ENCODE assay signal across 9 cellular contexts in the genomic region with DNA sequence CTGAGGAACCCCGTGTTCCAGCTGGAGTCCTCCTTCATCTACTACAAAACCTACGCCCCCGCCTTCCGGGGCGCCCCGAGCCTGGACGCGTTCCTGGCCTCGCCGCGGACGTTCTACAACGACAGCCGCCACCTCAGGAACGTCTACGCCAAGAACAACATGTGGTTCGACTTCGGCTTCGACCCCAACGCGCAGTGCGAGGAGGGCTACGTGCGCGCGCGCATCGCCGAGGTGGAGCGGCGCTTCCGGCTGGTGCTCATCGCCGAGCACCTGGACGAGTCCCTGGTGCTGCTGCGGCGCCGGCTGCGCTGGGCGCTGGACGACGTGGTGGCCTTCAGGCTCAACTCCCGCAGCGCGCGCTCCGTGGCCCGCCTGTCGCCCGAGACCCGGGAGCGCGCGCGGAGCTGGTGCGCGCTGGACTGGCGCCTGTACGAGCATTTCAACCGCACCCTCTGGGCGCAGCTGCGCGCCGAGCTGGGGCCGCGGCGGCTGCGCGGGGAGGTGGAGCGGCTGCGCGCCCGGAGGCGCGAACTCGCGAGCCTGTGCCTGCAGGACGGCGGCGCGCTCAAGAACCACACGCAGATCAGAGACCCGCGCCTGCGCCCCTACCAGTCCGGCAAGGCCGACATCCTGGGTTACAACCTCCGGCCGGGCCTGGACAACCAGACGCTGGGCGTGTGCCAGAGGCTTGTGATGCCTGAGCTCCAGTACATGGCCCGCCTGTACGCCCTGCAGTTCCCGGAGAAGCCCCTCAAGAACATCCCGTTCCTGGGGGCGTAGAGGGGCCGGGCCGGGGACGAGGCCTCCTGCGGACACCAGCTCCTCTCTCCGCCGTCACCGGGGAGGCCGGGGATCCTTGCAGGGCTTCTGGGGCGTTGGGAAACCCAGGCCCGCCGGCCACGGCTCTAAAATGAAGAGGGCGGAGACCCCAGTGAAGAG. TPM values are rescaled to one million over a fixed set of nuclear protein-coding genes. Genes with fewer than 3 reads are reported as not detected.
DNase-seq lines count a peak whose midpoint lies in the region; ATAC-seq and TF ChIP-seq lines count a peak whose summit lies in the region.
"Had no signal": no experiment of that assay in that cellular context is flagged by ENCODE, and none has a peak within 500 bp of the region (broad histone marks: within the 10 kb centered on the region; RNA-seq: fewer than 3 reads in every experiment).

No MANE protein-coding gene starts in this region.

- DNase-seq in NCI-H2029 (lab: John Stamatoyannopoulos, UW) (peak; percentile 23), NCI-H2029 treated with DMSO at 0.1 percent for 48 hours (lab: John Stamatoyannopoulos, UW) (no peak), NCI-H1105 (lab: John Stamatoyannopoulos, UW) (peak; percentile 38), foreskin fibroblast (peak; percentile 35 to 67), nucleus accumbens (lab: John Stamatoyannopoulos, UW) (peak in 39 of 56 donors; percentile 21 to 82 (median 62)), HEK293T (ENCODE audit: extremely low spot score) (no peak)
- DNase-seq in activated T-cell treated with anti-CD3 and anti-CD28 coated beads, Interleukin-2, amount 50 U/mL, for 72 hours, result peak; percentile 43 to 59

- CTCF ChIA-PET in HEK293T (lab: Yijun Ruan, JAX), result no interaction called here

- peak; percentile 74 to 75 for ATAC-seq in activated T-cell treated with anti-CD3 and anti-CD28 coated beads, Interleukin-2, amount 50 U/mL, for 72 hours (replicated peaks in 1 of 2)
- ATAC-seq in HG03280 (IDR thresholded peaks at IDR 0.05; ENCODE audit: unreplicated experiment), result no peak

- peaks cover 4% of the 10 kb centered on the region for H3K27me3 Mint-ChIP-seq in activated T-cell treated with anti-CD3 and anti-CD28 coated beads, Interleukin-2, amount 50 U/mL, for 72 hours (ENCODE audit: low read depth)

- no peaks in the 10 kb centered on the region for H3K36me3 Mint-ChIP-seq in activated T-cell treated with anti-CD3 and anti-CD28 coated beads, Interleukin-2, amount 50 U/mL, for 72 hours (ENCODE audit: insufficient read depth in 2 of 2)

- peak overlapping the region; percentile 74 to 85 for H3K4me3 Mint-ChIP-seq in activated T-cell treated with anti-CD3 and anti-CD28 coated beads, Interleukin-2, amount 50 U/mL, for 72 hours

- H3K4me1 Mint-ChIP-seq in activated T-cell treated with anti-CD3 and anti-CD28 coated beads, Interleukin-2, amount 50 U/mL, for 72 hours (ENCODE audit: low read depth), result peaks cover 12% of the 10 kb centered on the region

- peak overlapping the region; percentile 35 to 42 for H3K4me3 ChIP-seq in foreskin fibroblast (ENCODE audit: low read depth in 1 of 2, low read length in 2 of 2)

- TF ChIP-seq CTCF in foreskin fibroblast (IDR thresholded peaks at IDR 0.05; ENCODE audit: low read depth, low read length), result no peak

- no peaks in the 10 kb centered on the region for H3K9me3 Mint-ChIP-seq in activated T-cell treated with anti-CD3 and anti-CD28 coated beads, Interleukin-2, amount 50 U/mL, for 72 hours

- H3K27ac Mint-ChIP-seq in activated T-cell treated with anti-CD3 and anti-CD28 coated beads, Interleukin-2, amount 50 U/mL, for 72 hours, result peak overlapping the region; percentile 58

- POLR2A ChIA-PET in HEK293T (lab: Yijun Ruan, JAX), result no interaction called here

TF ChIP-seq in HEK293T, 16 proteins besides CTCF, POLR2A, EP300 and RAD21:
- TF ChIP-seq BHLHE40 (IDR thresholded peaks at IDR 0.05; ENCODE audit: borderline replicate concordance) (no peak), ELF4 (IDR thresholded peaks at IDR 0.05) (no peak), LEF1 (IDR thresholded peaks at IDR 0.05; ENCODE audit: borderline replicate concordance) (no peak), FOXA1 (IDR thresholded peaks at IDR 0.05) (no peak), FOXK2 (IDR thresholded peaks at IDR 0.05) (no peak), L3MBTL2 (conservative IDR thresholded peaks at IDR 0.05) (no peak), TARDBP (IDR thresholded peaks at IDR 0.05) (no peak), SUZ12 (IDR thresholded peaks at IDR 0.05) (no peak), HDGF (IDR thresholded peaks at IDR 0.05; ENCODE audit: borderline replicate concordance) (no peak), NFRKB (IDR thresholded peaks at IDR 0.05) (no peak), ZNF384 (IDR thresholded peaks at IDR 0.05) (no peak), ARNT (IDR thresholded peaks at IDR 0.05) (no peak), FOXM1 (IDR thresholded peaks at IDR 0.05; ENCODE audit: borderline replicate concordance) (no peak), SP1 (IDR thresholded peaks at IDR 0.05) (no peak), CTBP1 (IDR thresholded peaks at IDR 0.05; ENCODE audit: borderline replicate concordance) (no peak)
- TF ChIP-seq, protein P1, sequence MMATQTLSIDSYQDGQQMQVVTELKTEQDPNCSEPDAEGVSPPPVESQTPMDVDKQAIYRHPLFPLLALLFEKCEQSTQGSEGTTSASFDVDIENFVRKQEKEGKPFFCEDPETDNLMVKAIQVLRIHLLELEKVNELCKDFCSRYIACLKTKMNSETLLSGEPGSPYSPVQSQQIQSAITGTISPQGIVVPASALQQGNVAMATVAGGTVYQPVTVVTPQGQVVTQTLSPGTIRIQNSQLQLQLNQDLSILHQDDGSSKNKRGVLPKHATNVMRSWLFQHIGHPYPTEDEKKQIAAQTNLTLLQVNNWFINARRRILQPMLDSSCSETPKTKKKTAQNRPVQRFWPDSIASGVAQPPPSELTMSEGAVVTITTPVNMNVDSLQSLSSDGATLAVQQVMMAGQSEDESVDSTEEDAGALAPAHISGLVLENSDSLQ (IDR thresholded peaks at IDR 0.05), result no peak

RNA-seq across cellular contexts. Expression of a gene that starts 5.3 kb away (rescaled TPM):
- total RNA-seq in activated T-cell treated with anti-CD3 and anti-CD28 coated beads, Interleukin-2, amount 50 U/mL, for 72 hours, result 1 to 10 TPM in 1 of 2 donors, under 1 TPM in 1; 0.37 to 1.4 TPM

RNA-seq across cellular contexts. Expression of a gene that starts 27.0 kb away (rescaled TPM):
- total RNA-seq in activated T-cell treated with anti-CD3 and anti-CD28 coated beads, Interleukin-2, amount 50 U/mL, for 72 hours, result under 1 TPM; 0.53 to 0.82 TPM
- total RNA-seq: glomerular endothelial cell had no signal

RNA-seq across cellular contexts. Expression of a gene that starts 55.0 kb away (rescaled TPM):
- 10 to 100 TPM; 15.7 to 23.0 TPM for total RNA-seq in activated T-cell treated with anti-CD3 and anti-CD28 coated beads, Interleukin-2, amount 50 U/mL, for 72 hours
- total RNA-seq: glomerular endothelial cell had no signal

Comparison
In these comparisons a context has a peak if more than half of its experiments do, and no peak if none do; other contexts are left out.
1. DNase-seq: peak in NCI-H2029 (single experiment), NCI-H1105 (single experiment), activated T-cell treated with anti-CD3 and anti-CD28 coated beads, Interleukin-2, amount 50 U/mL, for 72 hours (2 of 2), foreskin fibroblast (2 of 2) and nucleus accumbens (39 of 56); none in NCI-H2029 treated with DMSO at 0.1 percent for 48 hours (single experiment) and HEK293T (single experiment).